2 cellular contexts compared by ENCODE assay signal in the genomic region with DNA sequence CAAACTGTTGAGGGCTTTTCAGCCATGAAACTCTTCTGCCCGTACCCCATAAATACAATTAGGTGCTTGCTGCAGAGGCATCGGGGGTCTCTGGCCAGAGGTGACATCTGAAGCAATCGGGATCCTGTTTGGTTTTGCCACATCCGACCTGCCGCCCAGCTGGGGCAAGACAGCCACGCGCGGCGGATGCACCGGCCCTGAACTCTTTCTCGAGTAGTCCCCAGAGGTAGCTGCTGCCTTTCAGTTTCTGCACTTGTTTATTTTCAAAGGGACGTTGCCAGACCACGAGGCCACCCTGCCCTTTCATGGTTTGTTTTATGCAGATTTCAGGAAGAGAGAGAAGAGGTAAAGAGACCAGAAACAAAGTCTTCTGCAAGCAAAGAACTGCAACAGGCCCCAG.
TF ChIP-seq lines count a peak whose summit lies in the region.

No MANE protein-coding gene starts in this region.

TF ChIP-seq in HEK293, 187 proteins besides CTCF, POLR2A, EP300 and RAD21 (continued from another document):
- no peak for TF ChIP-seq ZNF571 (tag by site-specific recombination; IDR thresholded peaks at IDR 0.05)

TF ChIP-seq in endothelial cell of umbilical vein, 7 proteins besides CTCF, POLR2A, EP300 and RAD21 (continued from another document):
- TF ChIP-seq, protein P1, sequence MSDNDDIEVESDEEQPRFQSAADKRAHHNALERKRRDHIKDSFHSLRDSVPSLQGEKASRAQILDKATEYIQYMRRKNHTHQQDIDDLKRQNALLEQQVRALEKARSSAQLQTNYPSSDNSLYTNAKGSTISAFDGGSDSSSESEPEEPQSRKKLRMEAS (IDR thresholded peaks at IDR 0.05; ENCODE audit: insufficient read depth, insufficient read length): no peak
- TF ChIP-seq MYC (IDR thresholded peaks at IDR 0.05; ENCODE audit: low read depth, low read length): no peak
- no peak for TF ChIP-seq JUN (IDR thresholded peaks at IDR 0.05; ENCODE audit: borderline replicate concordance, insufficient read depth, insufficient read length, low read depth)
- no peak for TF ChIP-seq FOS (IDR thresholded peaks at IDR 0.05; ENCODE audit: borderline replicate concordance, insufficient read depth, low read length)
- no peak for TF ChIP-seq GATA2 (IDR thresholded peaks at IDR 0.05; ENCODE audit: insufficient read depth, insufficient read length, low read depth, low read length)
- TF ChIP-seq POLR2AphosphoS5 (IDR thresholded peaks at IDR 0.05; ENCODE audit: insufficient read depth, low read depth, low read length): no peak
